ENCODE assay signal across 2 cellular contexts in the genomic region with DNA sequence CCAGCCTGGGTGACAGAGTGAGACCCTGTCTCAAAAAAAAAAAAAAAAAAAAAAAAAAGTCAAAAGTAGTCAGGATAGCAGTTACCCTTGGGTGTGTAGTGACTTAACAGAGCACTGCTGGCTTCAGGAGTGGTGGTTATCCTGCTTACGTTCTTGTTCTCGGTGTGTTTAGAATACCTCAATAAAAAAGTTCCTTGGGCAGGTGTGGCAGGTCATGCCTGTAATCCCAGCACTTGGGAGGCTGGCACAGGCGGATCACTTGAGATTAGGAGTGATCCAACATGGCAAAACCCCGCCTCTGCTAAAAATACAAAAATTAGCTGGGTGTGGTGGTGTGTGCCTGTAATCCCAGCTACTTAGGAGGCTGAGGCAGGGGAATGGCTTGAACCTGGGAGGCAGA. TPM values are rescaled to one million over a fixed set of nuclear protein-coding genes. Genes with fewer than 3 reads are reported as not detected.
"Had no signal": no experiment of that assay in that cellular context is flagged by ENCODE, and none has a peak within 500 bp of the region (broad histone marks: within the 10 kb centered on the region; RNA-seq: fewer than 3 reads in every experiment).

No MANE protein-coding gene starts in this region.

RNA-seq across cellular contexts. Expression of gene IL34, which starts 24.6 kb away (rescaled TPM):
- total RNA-seq: smooth muscle cell had no signal
- polyA plus RNA-seq: naive thymus-derived CD8-positive, alpha-beta T cell had no signal
